In genomic region chr9:134283111-134283515, GRCh38 we compare ENCODE assay signal across 11 cellular contexts. TPM values are rescaled to one million over a fixed set of nuclear protein-coding genes. Genes with fewer than 3 reads are reported as not detected.
A peak's percentile ranks its signal among the peaks of the same experiment; 100 is the strongest.
DNase-seq lines count a peak whose midpoint lies in the region; ATAC-seq and TF ChIP-seq lines count a peak whose summit lies in the region.
"Had no signal": no experiment of that assay in that cellular context is flagged by ENCODE, and none has a peak within 500 bp of the region (broad histone marks: within the 10 kb centered on the region; RNA-seq: fewer than 3 reads in every experiment).

No MANE protein-coding gene starts in this region.

- H2AFZ ChIP-seq in fibroblast of lung (ENCODE audit: low read length) (no peak overlapping the region), osteoblast (ENCODE audit: low read length) (no peak overlapping the region)

- H3K4me3 ChIP-seq in fibroblast of lung (replicated peaks in 1 of 4; ENCODE audit: control extremely low read depth in 1 of 4, insufficient read depth in 1 of 4, low read depth in 3 of 4, low read length in 4 of 4) (no peak overlapping the region), osteoblast (ENCODE audit: insufficient read depth, low read length) (no peak overlapping the region)
- H3K4me3 ChIP-seq: K562 had no signal

- no peaks in the 10 kb centered on the region for H3K9me3 ChIP-seq in fibroblast of lung (ENCODE audit: control insufficient read depth, insufficient read depth, low read depth, low read length)
- no peaks in the 10 kb centered on the region for H3K9me3 ChIP-seq in osteoblast (ENCODE audit: low read depth, low read length)

- H3K36me3 ChIP-seq in fibroblast of lung (ENCODE audit: control insufficient read depth, insufficient read depth, low read length) (no peaks in the 10 kb centered on the region), osteoblast (ENCODE audit: insufficient read depth, low read length) (no peaks in the 10 kb centered on the region)

- H3K4me2 ChIP-seq in fibroblast of lung (ENCODE audit: extremely low read depth, insufficient read depth, low read length) (peak overlapping the region; percentile 35), osteoblast (ENCODE audit: insufficient read depth, low read length) (peak overlapping the region; percentile 58)

- H3K4me1 ChIP-seq in fibroblast of lung (ENCODE audit: control insufficient read depth, extremely low read depth, insufficient read depth, low read length): no peaks in the 10 kb centered on the region
- H3K4me1 ChIP-seq in osteoblast (ENCODE audit: insufficient read depth, low read length): no peaks in the 10 kb centered on the region

- no peak for TF ChIP-seq CTCF in fibroblast of lung (conservative IDR thresholded peaks at IDR 0.05 in 1 of 2, IDR thresholded peaks at IDR 0.05 in 1 of 2; ENCODE audit: low read depth in 1 of 2, low read length in 2 of 2)
- TF ChIP-seq CTCF in osteoblast (IDR thresholded peaks at IDR 0.05; ENCODE audit: extremely low read depth, low read depth, low read length): no peak

- H4K20me1 ChIP-seq in fibroblast of lung (ENCODE audit: control insufficient read depth, extremely low read depth, insufficient read depth, low read length) (no peaks in the 10 kb centered on the region), osteoblast (ENCODE audit: insufficient read depth, low read length) (no peaks in the 10 kb centered on the region)

- H3K27ac ChIP-seq in fibroblast of lung (ENCODE audit: insufficient read depth, low read length) (no peak overlapping the region), osteoblast (ENCODE audit: low read depth, low read length) (no peak overlapping the region)

- peak; percentile 91 for DNase-seq in AG20443 (ENCODE audit: low spot score)
- DNase-seq in NCI-H345 (lab: John Stamatoyannopoulos, UW): peak; percentile 51
- peak; percentile 74 to 85 for DNase-seq in fibroblast of lung (ENCODE audit: low read depth in 2 of 2)
- DNase-seq in osteoblast (ENCODE audit: insufficient read length, low spot score, missing footprints): peak; percentile 92
- no peak for DNase-seq in amniotic stem cell (lab: John Stamatoyannopoulos, UW)
- DNase-seq: CD8-positive, alpha-beta T cell had no signal

- H3K27me3 ChIP-seq in fibroblast of lung (ENCODE audit: control insufficient read depth, insufficient read depth, low read length): peaks cover 2% of the 10 kb centered on the region
- peaks cover 3% of the 10 kb centered on the region for H3K27me3 ChIP-seq in osteoblast (ENCODE audit: insufficient read depth, low read length)

- ATAC-seq in HG02970 (IDR thresholded peaks at IDR 0.05; ENCODE audit: low FRiP score, unreplicated experiment): no peak
- no peak for ATAC-seq in GM19455 (IDR thresholded peaks at IDR 0.05; ENCODE audit: unreplicated experiment)
- ATAC-seq in HG03139 (IDR thresholded peaks at IDR 0.05; ENCODE audit: unreplicated experiment): no peak
- ATAC-seq: CD8-positive, alpha-beta T cell; K562; SK-N-SH treated with all-trans-retinoic acid at 6 μM for 48 hours had no signal

- no peaks in the 10 kb centered on the region for H3K79me2 ChIP-seq in fibroblast of lung (ENCODE audit: control insufficient read depth, insufficient read depth, low read length)
- H3K79me2 ChIP-seq in osteoblast (ENCODE audit: insufficient read depth, low read length): no peaks in the 10 kb centered on the region

- H3K9ac ChIP-seq in fibroblast of lung (ENCODE audit: insufficient read depth, low read length): no peak overlapping the region

RNA-seq across cellular contexts. Expression of gene RXRA, which starts 43.1 kb away (rescaled TPM):
- total RNA-seq in fibroblast of lung (14.6 and 14.9 TPM in 2 replicates), osteoblast (25.3 and 26.4 TPM in 2 replicates)
- polyA plus RNA-seq in fibroblast of lung: 11.5 and 13.3 TPM in 2 replicates
- polyA plus RNA-seq in fibroblast of lung (2012): 29.3 and 35.2 TPM in 2 replicates
- 56.4 and 59.1 TPM in 2 replicates for polyA minus RNA-seq in fibroblast of lung (ENCODE audit: low replicate concordance)
